In the genomic region with DNA sequence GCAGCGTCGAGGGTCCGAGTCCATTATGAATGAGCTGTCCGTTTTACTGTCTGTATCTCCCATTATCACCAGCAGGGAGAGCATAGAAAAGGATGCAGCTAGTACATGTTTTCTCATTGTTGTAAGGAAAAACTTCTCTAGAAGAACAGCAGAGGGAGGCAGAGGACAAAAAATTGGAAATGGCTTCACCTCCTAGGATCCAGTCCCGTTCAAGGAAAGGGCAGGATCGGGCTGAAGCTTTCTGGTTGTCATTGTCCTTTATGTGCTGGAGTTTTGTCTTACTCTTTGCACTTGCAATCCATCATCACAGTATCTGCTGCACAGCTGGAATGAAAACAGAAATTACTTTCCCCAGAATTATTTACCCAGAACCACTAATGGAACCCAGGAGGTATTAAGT, we compare ENCODE assay signal across 8 cellular contexts. TPM values are rescaled to one million over a fixed set of nuclear protein-coding genes. Genes with fewer than 3 reads are reported as not detected.
A peak's percentile ranks its signal among the peaks of the same experiment; 100 is the strongest.
DNase-seq lines count a peak whose midpoint lies in the region; ATAC-seq lines count a peak whose summit lies in the region.

No MANE protein-coding gene starts in this region.

- H3K4me1 ChIP-seq in SJCRH30, result no peaks in the 10 kb centered on the region

- H3K27me3 ChIP-seq in SJCRH30, result no peaks in the 10 kb centered on the region

- no peaks in the 10 kb centered on the region for H3K4me1 Mint-ChIP-seq in memory B cell

- H3K27me3 Mint-ChIP-seq in memory B cell, result peaks cover 3% of the 10 kb centered on the region

- no peaks in the 10 kb centered on the region for H3K36me3 Mint-ChIP-seq in memory B cell

- ATAC-seq in GM21619 (IDR thresholded peaks at IDR 0.05; ENCODE audit: unreplicated experiment), result peak; percentile 70
- ATAC-seq in memory B cell (ENCODE audit: low read depth), result peak; percentile 65
- no peak for ATAC-seq in HG03039 (IDR thresholded peaks at IDR 0.05; ENCODE audit: unreplicated experiment)
- no peak for ATAC-seq in HG02623 (IDR thresholded peaks at IDR 0.05; ENCODE audit: unreplicated experiment)

- H3K9me3 Mint-ChIP-seq in memory B cell, result peaks cover 1% of the 10 kb centered on the region

- no peak overlapping the region for H3K4me3 ChIP-seq in SJCRH30

- H3K36me3 ChIP-seq in SJCRH30, result no peaks in the 10 kb centered on the region

- no peak overlapping the region for H3K27ac ChIP-seq in SJCRH30

- no peak overlapping the region for H3K27ac Mint-ChIP-seq in memory B cell

- H3K4me3 Mint-ChIP-seq in memory B cell, result no peak overlapping the region

- H3K9me3 ChIP-seq in SJCRH30 (replicated peaks), result no peaks in the 10 kb centered on the region

- DNase-seq in Daoy (ENCODE audit: low read depth) (peak; percentile 69), NCI-H1048 (lab: John Stamatoyannopoulos, UW) (peak; percentile 53), SJCRH30 (peak; percentile 27 to 71), memory B cell (ENCODE audit: low spot score in 2 of 2) (peak in 1 of 2 donors; percentile 9)
- DNase-seq in effector CD4-positive, alpha-beta T cell, result peak; percentile 2

RNA-seq across cellular contexts. Expression of a gene that starts 14.7 kb away (rescaled TPM):
- 0.06 TPM in 1 of 2 replicates, not detected in the other for total RNA-seq in Daoy (2014; rRNA removed; shearing (Covaris generic))
- 0.08 TPM in 1 of 2 replicates, not detected in the other for total RNA-seq in SJCRH30 (2014; rRNA removed; shearing (Covaris generic))

Comparison
In these comparisons a context has a peak if more than half of its experiments do, and no peak if none do; other contexts are left out.
1. ATAC-seq: peak in GM21619 (single experiment) and memory B cell (single experiment); none in HG03039 (single experiment) and HG02623 (single experiment).